16 cellular contexts compared by ENCODE assay signal in the genomic region with DNA sequence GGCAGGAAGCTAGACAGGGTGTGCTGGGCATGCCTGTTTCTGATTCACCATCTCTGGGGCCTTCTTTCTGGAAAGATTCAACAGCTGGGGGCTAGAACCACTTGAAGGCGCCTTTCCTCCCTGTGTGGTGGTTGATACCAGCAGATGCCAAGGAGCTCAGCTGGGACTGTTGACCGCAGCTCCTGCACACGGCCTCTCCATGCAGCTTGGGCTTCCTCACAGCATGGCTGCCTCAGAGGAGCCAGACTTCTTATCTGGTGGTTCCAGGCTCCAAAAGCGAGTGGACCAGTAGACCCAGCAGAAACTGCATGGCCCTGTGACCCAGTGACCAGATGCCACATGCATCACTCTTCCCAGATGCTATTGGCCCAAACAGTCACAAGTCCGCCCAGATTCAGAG.
"Had no signal": no experiment of that assay in that cellular context is flagged by ENCODE, and none has a peak within 500 bp of the region (broad histone marks: within the 10 kb centered on the region; RNA-seq: fewer than 3 reads in every experiment).

No MANE protein-coding gene starts in this region.

- H3K27me3 Mint-ChIP-seq: activated naive CD4-positive, alpha-beta T cell treated with anti-CD3 and anti-CD28 coated beads, Interleukin-2, amount 50 U/mL, for 24 hours; activated T-helper 17 cell treated with anti-CD3 and anti-CD28 coated beads, Interleukin-2, amount 50 U/mL, for 72 hours; central memory CD8-positive, alpha-beta T cell; stimulated activated memory B cell treated with anti-CD40 and anti-IgM and Interleukin-4, amounts not matched to agents 10 μg/mL and 1 μg/mL and 100 μg/mL, for 72 hours had no signal

- H3K4me1 Mint-ChIP-seq: activated naive CD4-positive, alpha-beta T cell treated with anti-CD3 and anti-CD28 coated beads, Interleukin-2, amount 50 U/mL, for 24 hours; activated T-helper 17 cell treated with anti-CD3 and anti-CD28 coated beads, Interleukin-2, amount 50 U/mL, for 72 hours; central memory CD8-positive, alpha-beta T cell had no signal

- H3K4me3 Mint-ChIP-seq: activated naive CD4-positive, alpha-beta T cell treated with anti-CD3 and anti-CD28 coated beads, Interleukin-2, amount 50 U/mL, for 24 hours; activated T-helper 17 cell treated with anti-CD3 and anti-CD28 coated beads, Interleukin-2, amount 50 U/mL, for 72 hours; central memory CD8-positive, alpha-beta T cell; dendritic cell treated with granulocyte-macrophage colony-stimulating factor and Interleukin-4, amounts not matched to agents 40 ng/mL and 50 ng/mL, for 4 days; effector memory CD8-positive, alpha-beta T cell; nephron; stimulated activated memory B cell treated with anti-CD40 and anti-IgM and Interleukin-4, amounts not matched to agents 10 μg/mL and 1 μg/mL and 100 μg/mL, for 72 hours; T-helper 2 cell treated with Interferon-gamma antibody and Interleukin-4, amounts not matched to agents 5 μg/mL and 100 μg/mL, for 36 hours had no signal

- H3K4me3 ChIP-seq: mucosa of descending colon had no signal

- DNase-seq: activated CD4-positive, alpha-beta T cell treated with anti-CD3 and anti-CD28 coated beads for 1 hour; activated CD4-positive, alpha-beta T cell treated with anti-CD3 and anti-CD28 coated beads, Interleukin-2, amount 50 U/mL, for 48 hours; effector memory CD8-positive, alpha-beta T cell; left cardiac atrium; small intestine; substantia nigra; SW 1271; trophoblast cell had no signal

- H3K36me3 Mint-ChIP-seq: stimulated activated memory B cell treated with anti-CD40 and anti-IgM and Interleukin-4, amounts not matched to agents 10 μg/mL and 1 μg/mL and 100 μg/mL, for 72 hours had no signal

- H3K27ac Mint-ChIP-seq: activated naive CD4-positive, alpha-beta T cell treated with anti-CD3 and anti-CD28 coated beads, Interleukin-2, amount 50 U/mL, for 24 hours; activated T-helper 17 cell treated with anti-CD3 and anti-CD28 coated beads, Interleukin-2, amount 50 U/mL, for 72 hours; dendritic cell treated with granulocyte-macrophage colony-stimulating factor and Interleukin-4, amounts not matched to agents 40 ng/mL and 50 ng/mL, for 4 days; effector memory CD8-positive, alpha-beta T cell; nephron; stimulated activated memory B cell treated with anti-CD40 and anti-IgM and Interleukin-4, amounts not matched to agents 10 μg/mL and 1 μg/mL and 100 μg/mL, for 72 hours; T-helper 2 cell treated with Interferon-gamma antibody and Interleukin-4, amounts not matched to agents 5 μg/mL and 100 μg/mL, for 36 hours had no signal

- FAIRE-seq: small intestine had no signal

- H3K9me3 Mint-ChIP-seq: central memory CD8-positive, alpha-beta T cell; dendritic cell treated with granulocyte-macrophage colony-stimulating factor and Interleukin-4, amounts not matched to agents 40 ng/mL and 50 ng/mL, for 4 days had no signal
